19 cellular contexts compared by ENCODE assay signal in the genomic region with DNA sequence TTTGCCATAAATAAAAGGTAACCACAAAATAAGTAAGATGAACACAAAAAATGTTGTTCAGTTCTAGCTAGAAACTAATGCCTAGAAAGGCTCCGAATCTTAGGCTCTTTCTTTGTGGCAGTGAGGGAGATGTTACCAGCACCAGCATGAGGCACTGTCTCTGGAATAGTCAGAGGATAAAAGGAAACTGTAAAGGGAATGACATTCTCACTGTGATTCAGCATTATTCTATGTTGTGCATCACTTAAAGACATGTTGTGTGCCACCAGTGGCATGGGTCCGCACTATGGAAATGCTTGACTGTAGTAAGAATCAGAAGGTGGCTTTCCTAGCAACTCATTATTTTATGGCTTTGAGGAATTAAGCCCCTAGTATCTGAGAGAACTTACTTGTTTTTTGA.
DNase-seq lines count a peak whose midpoint lies in the region; ATAC-seq and TF ChIP-seq lines count a peak whose summit lies in the region.
"Had no signal": no experiment of that assay in that cellular context is flagged by ENCODE, and none has a peak within 500 bp of the region (broad histone marks: within the 10 kb centered on the region; RNA-seq: fewer than 3 reads in every experiment).

No MANE protein-coding gene starts in this region.

- H3K27me3 ChIP-seq in HUES48 (ENCODE audit: control insufficient read depth, insufficient read depth, low read length) (no peaks in the 10 kb centered on the region), foreskin keratinocyte (no peaks in the 10 kb centered on the region), esophagus muscularis mucosa (no peaks in the 10 kb centered on the region)
- H3K27me3 ChIP-seq: right atrium auricular region, upper lobe of right lung had no signal

- no peak overlapping the region for H3K9ac ChIP-seq in HUES48 (ENCODE audit: low read depth, low read length)

- ATAC-seq in foreskin keratinocyte, result peak; percentile 49
- ATAC-seq: upper lobe of right lung had no signal

- H3K27ac ChIP-seq in HUES48 (ENCODE audit: low read depth, low read length) (peak overlapping the region; percentile 61), foreskin keratinocyte (peak overlapping the region; percentile 62), esophagus muscularis mucosa (replicated peaks in 1 of 4) (peak overlapping the region in 1 of 4 donors; percentile 2)
- H3K27ac ChIP-seq: upper lobe of right lung had no signal

- H3K9me3 ChIP-seq in HUES48 (ENCODE audit: control insufficient read depth, insufficient read depth, low read length), result no peaks in the 10 kb centered on the region
- H3K9me3 ChIP-seq in esophagus muscularis mucosa, result no peaks in the 10 kb centered on the region
- H3K9me3 ChIP-seq: right atrium auricular region, upper lobe of right lung had no signal

- peaks cover 5% of the 10 kb centered on the region; the same call in 1 of the 2 replicates for H3K36me3 ChIP-seq in HUES48 (ENCODE audit: control insufficient read depth, insufficient read depth, low read length)
- H3K36me3 ChIP-seq in esophagus muscularis mucosa, result peaks cover 0 to 15% (median 2%) of the 10 kb centered on the region in 4 donors
- H3K36me3 ChIP-seq: right atrium auricular region had no signal

- in situ Hi-C loops in astrocyte of the spinal cord (cut with HindIII; ENCODE audit: low sequenced_read_pairs), result no loop called here

- no peak overlapping the region for H3K4me3 ChIP-seq in HUES48 (ENCODE audit: low read depth, low read length)
- H3K4me3 ChIP-seq in astrocyte of the spinal cord (ENCODE audit: low read depth, low read length), result no peak overlapping the region
- H3K4me3 ChIP-seq in esophagus muscularis mucosa, result no peak overlapping the region
- H3K4me3 ChIP-seq: right atrium auricular region, upper lobe of right lung had no signal

- TF ChIP-seq CTCF in astrocyte of the spinal cord (IDR thresholded peaks at IDR 0.05; ENCODE audit: low read depth, low read length) (no peak), foreskin keratinocyte (conservative IDR thresholded peaks at IDR 0.05) (no peak), esophagus muscularis mucosa (IDR thresholded peaks at IDR 0.05) (no peak)

- H3K4me1 ChIP-seq in HUES48 (ENCODE audit: control insufficient read depth, insufficient read depth, low read length), result peaks cover 5% of the 10 kb centered on the region
- peaks cover 15% of the 10 kb centered on the region for H3K4me1 ChIP-seq in foreskin keratinocyte
- H3K4me1 ChIP-seq in esophagus muscularis mucosa, result peaks cover 0 to 19% (median 6%) of the 10 kb centered on the region in 4 donors
- H3K4me1 ChIP-seq: upper lobe of right lung had no signal

- intact Hi-C loops in esophagus muscularis mucosa (cut with DNase I), result no loop called here

- DNase-seq in A172 (ENCODE audit: low spot score) (peak; percentile 74), astrocyte of the spinal cord (ENCODE audit: low read depth, low spot score) (peak; percentile 12), foreskin keratinocyte (peak; percentile 22 to 61), NCI-H1930 (lab: John Stamatoyannopoulos, UW) (no peak), hippocampal formation (lab: John Stamatoyannopoulos, UW) (no peak), esophagus muscularis mucosa (ENCODE audit: extremely low spot score) (no peak)
- no peak for DNase-seq in stimulated activated CD4-positive, alpha-beta T cell treated with anti-CD3 and anti-CD28 coated beads, Interleukin-4, amount 100 ng/mL, for 24 hours
- DNase-seq: activated B cell treated with CpG ODN at 0.5 μM for 24 hours; activated naive CD4-positive, alpha-beta T cell treated with anti-CD3 and anti-CD28 coated beads, Interleukin-2, amount 10 ng/mL, durations not matched to agents 7 days and 5 days; central memory CD4-positive, alpha-beta T cell; GOT3; NCI-H1417 treated with DMSO at 0.1 percent for 48 hours; NCI-H446 treated with DMSO at 0.1 percent for 48 hours; nephron progenitor cell; stimulated activated CD4-positive, alpha-beta T cell treated with anti-CD3 and anti-CD28 coated beads, Interleukin-2, amount 100 ng/mL, for 48 hours; SW 1271; upper lobe of right lung had no signal

- 98% methylated on average over 2 of the region's 2 CpGs for WGBS in esophagus muscularis mucosa

- TF ChIP-seq POLR2A in esophagus muscularis mucosa (IDR thresholded peaks at IDR 0.05; ENCODE audit: low read depth), result no peak

- no peak for TF ChIP-seq EP300 in esophagus muscularis mucosa (IDR thresholded peaks at IDR 0.05)

Comparison
In these comparisons a context has a peak if more than half of its experiments do, and no peak if none do; other contexts are left out.
1. DNase-seq: peak in A172 (single experiment), astrocyte of the spinal cord (single experiment) and foreskin keratinocyte (2 of 2); none in stimulated activated CD4-positive, alpha-beta T cell treated with anti-CD3 and anti-CD28 coated beads, Interleukin-4, amount 100 ng/mL, for 24 hours (single experiment), NCI-H1930 (0 of 2), hippocampal formation (0 of 2) and esophagus muscularis mucosa (single experiment).